ENCODE assay signal across 22 cellular contexts in genomic region chr11:61727401-61727811, GRCh38. TPM values are rescaled to one million over a fixed set of nuclear protein-coding genes. Genes with fewer than 3 reads are reported as not detected.
"Had no signal": no experiment of that assay in that cellular context is flagged by ENCODE, and none has a peak within 500 bp of the region (broad histone marks: within the 10 kb centered on the region; RNA-seq: fewer than 3 reads in every experiment).

No MANE protein-coding gene starts in this region.

- H3K27me3 Mint-ChIP-seq: activated naive CD8-positive, alpha-beta T cell had no signal

- H3K36me3 ChIP-seq: gastrocnemius medialis, thoracic aorta had no signal

- H3K4me1 Mint-ChIP-seq: immature natural killer cell, mesothelial cell of epicardium had no signal

- H3K36me3 Mint-ChIP-seq: activated naive CD8-positive, alpha-beta T cell; immature natural killer cell had no signal

- H3K27ac ChIP-seq: body of pancreas, gastrocnemius medialis, stomach, thoracic aorta, VCaP had no signal

- H3K9me3 ChIP-seq: body of pancreas, gastrocnemius medialis, heart left ventricle, stomach, thoracic aorta, upper lobe of left lung had no signal

- ATAC-seq: body of pancreas, esophagus mucosa, gastrocnemius medialis had no signal

- H3K4me3 ChIP-seq: body of pancreas, gastrocnemius medialis, heart left ventricle, lung, stomach, thoracic aorta, upper lobe of left lung had no signal

- DNase-seq: activated CD4-positive, alpha-beta T cell treated with anti-CD3 and anti-CD28 coated beads, Interleukin-2, amount 50 U/mL, for 1 hour; activated CD4-positive, CD25-positive, alpha-beta regulatory T cell treated with anti-CD3 and anti-CD28 coated beads, Interleukin-2, amount 50 U/mL, for 72 hours; amniotic stem cell; body of pancreas; central memory CD4-positive, alpha-beta T cell; cortex of kidney; effector CD4-positive, alpha-beta T cell; gastrocnemius medialis; heart left ventricle; immature natural killer cell; nephron progenitor cell; SIG-M5; stomach had no signal

- H3K27ac Mint-ChIP-seq: activated naive CD8-positive, alpha-beta T cell; immature natural killer cell; mesothelial cell of epicardium; nephron progenitor cell; T-helper 1 cell treated with Interleukin-12 subunit alpha and Interleukin-12 subunit beta and Interleukin-4 antibody, amounts not matched to agents 30 μg/mL and 1 μg/mL, for 36 hours had no signal

- H3K27me3 ChIP-seq: body of pancreas, gastrocnemius medialis, heart left ventricle, stomach, upper lobe of left lung had no signal

- H3K9me3 Mint-ChIP-seq: immature natural killer cell; mesothelial cell of epicardium; nephron progenitor cell; T-helper 1 cell treated with Interleukin-12 subunit alpha and Interleukin-12 subunit beta and Interleukin-4 antibody, amounts not matched to agents 30 μg/mL and 1 μg/mL, for 36 hours had no signal

- H3K4me3 Mint-ChIP-seq: activated naive CD8-positive, alpha-beta T cell; immature natural killer cell; mesothelial cell of epicardium; nephron progenitor cell; T-helper 1 cell treated with Interleukin-12 subunit alpha and Interleukin-12 subunit beta and Interleukin-4 antibody, amounts not matched to agents 30 μg/mL and 1 μg/mL, for 36 hours had no signal

RNA-seq across cellular contexts. Expression of gene MYRF, which starts 25.0 kb away (rescaled TPM):
- total RNA-seq: skeletal muscle tissue had no signal

RNA-seq across cellular contexts. Expression of gene DAGLA, which starts 47.2 kb away (rescaled TPM):
- polyA plus RNA-seq: immature natural killer cell had no signal
